In genomic region chr1:179548666-179549367, GRCh38 we compare ENCODE assay signal across 38 cellular contexts. TPM values are rescaled to one million over a fixed set of nuclear protein-coding genes. Genes with fewer than 3 reads are reported as not detected.
"Had no signal": no experiment of that assay in that cellular context is flagged by ENCODE, and none has a peak within 500 bp of the region (broad histone marks: within the 10 kb centered on the region; RNA-seq: fewer than 3 reads in every experiment).

No MANE protein-coding gene starts in this region.

- H3K27ac ChIP-seq: adrenal gland, body of pancreas, brain microvascular endothelial cell, breast epithelium had no signal

- H3K4me3 Mint-ChIP-seq: activated B cell treated with CpG ODN at 0.5 μM for 24 hours; activated CD4-positive, alpha-beta memory T cell treated with anti-CD3 and anti-CD28 coated beads for 36 hours; activated CD4-positive, alpha-beta T cell treated with anti-CD3 and anti-CD28 coated beads, Interleukin-2, amount 10 ng/mL, durations not matched to agents 24 days and 14 days; activated CD8-positive, alpha-beta T cell treated with anti-CD3 and anti-CD28 coated beads for 36 hours; activated naive CD4-positive, alpha-beta T cell treated with anti-CD3 and anti-CD28 coated beads for 36 hours; activated naive CD8-positive, alpha-beta T cell treated with anti-CD3 and anti-CD28 coated beads for 36 hours; activated T-cell treated with anti-CD3 and anti-CD28 coated beads, Interleukin-2, amount 50 U/mL, for 4 hours; activated T-cell treated with anti-CD3 and anti-CD28 coated beads, Interleukin-2, amount 50 U/mL, for 72 hours; activated T-helper 1 cell treated with anti-CD3 and anti-CD28 coated beads, Interleukin-12 subunit alpha, Interleukin-12 subunit beta, Interleukin-2, Interleukin-4 antibody, amounts not matched to agents 30 ng/mL and 10 ng/mL and 1 ng/mL, durations not matched to agents 14 hours and 24 hours and 36 hours; activated T-helper 17 cell treated with anti-CD3 and anti-CD28 coated beads, Interleukin-2, amount 50 U/mL, for 72 hours; T-helper 1 cell treated with Interleukin-12 subunit alpha and Interleukin-12 subunit beta and Interleukin-4 antibody, amounts not matched to agents 30 μg/mL and 1 μg/mL, for 36 hours; T-helper 2 cell treated with Interferon-gamma antibody and Interleukin-4, amounts not matched to agents 5 μg/mL and 100 μg/mL, for 36 hours had no signal

- DNase-seq: activated B cell treated with CpG ODN at 0.5 μM for 24 hours; activated CD4-positive, alpha-beta memory T cell treated with anti-CD3 and anti-CD28 coated beads for 36 hours; activated CD4-positive, alpha-beta T cell treated with anti-CD3 and anti-CD28 coated beads for 4 hours; activated CD4-positive, alpha-beta T cell treated with anti-CD3 and anti-CD28 coated beads, Interleukin-2, amount 10 ng/mL, durations not matched to agents 24 days and 14 days; activated CD4-positive, alpha-beta T cell treated with anti-CD3 and anti-CD28 coated beads, Interleukin-2, amount 50 U/mL, for 1 hour; activated CD4-positive, alpha-beta T cell treated with anti-CD3 and anti-CD28 coated beads, Interleukin-2, amount 50 U/mL, for 4 hours; activated CD4-positive, CD25-positive, alpha-beta regulatory T cell treated with anti-CD3 and anti-CD28 coated beads, Interleukin-2, amount 50 U/mL, for 72 hours; activated CD8-positive, alpha-beta memory T cell treated with anti-CD3 and anti-CD28 coated beads, Interleukin-2, amount 50 U/mL, for 4 hours; activated CD8-positive, alpha-beta T cell treated with anti-CD3 and anti-CD28 coated beads for 36 hours; activated effector memory CD4-positive, alpha-beta T cell treated with anti-CD3 and anti-CD28 coated beads, Interleukin-2, amount 50 U/mL, for 16 hours; activated gamma-delta T cell treated with Interleukin-2 at 50 U/mL for 16 hours; activated naive CD4-positive, alpha-beta T cell; activated naive CD4-positive, alpha-beta T cell treated with anti-CD3 and anti-CD28 coated beads for 36 hours; activated naive CD4-positive, alpha-beta T cell treated with anti-CD3 and anti-CD28 coated beads, Interleukin-2, amount 50 U/mL, for 16 hours; activated naive CD8-positive, alpha-beta T cell treated with anti-CD3 and anti-CD28 coated beads for 36 hours; activated T-cell treated with anti-CD3 and anti-CD28 coated beads for 4 hours; activated T-cell treated with anti-CD3 and anti-CD28 coated beads, Interleukin-2, amount 50 U/mL, for 1 hour; activated T-cell treated with anti-CD3 and anti-CD28 coated beads, Interleukin-2, amount 50 U/mL, for 4 hours; activated T-cell treated with anti-CD3 and anti-CD28 coated beads, Interleukin-2, amount 50 U/mL, for 72 hours; adrenal gland; amniotic stem cell; aorta; body of pancreas; brain microvascular endothelial cell; central memory CD4-positive, alpha-beta T cell; T-helper 1 cell; T-helper 2 cell; T-helper 9 cell had no signal

- H3K27ac Mint-ChIP-seq: activated B cell treated with CpG ODN at 0.5 μM for 24 hours; activated CD4-positive, alpha-beta memory T cell treated with anti-CD3 and anti-CD28 coated beads for 36 hours; activated CD4-positive, alpha-beta T cell treated with anti-CD3 and anti-CD28 coated beads, Interleukin-2, amount 10 ng/mL, durations not matched to agents 24 days and 14 days; activated CD8-positive, alpha-beta T cell treated with anti-CD3 and anti-CD28 coated beads for 36 hours; activated naive CD4-positive, alpha-beta T cell treated with anti-CD3 and anti-CD28 coated beads for 36 hours; activated naive CD4-positive, alpha-beta T cell treated with anti-CD3 and anti-CD28 coated beads, Interleukin-2, amount 50 U/mL, for 72 hours; activated naive CD8-positive, alpha-beta T cell treated with anti-CD3 and anti-CD28 coated beads for 36 hours; activated T-cell treated with anti-CD3 and anti-CD28 coated beads, Interleukin-2, amount 50 U/mL, for 72 hours; activated T-helper 1 cell treated with anti-CD3 and anti-CD28 coated beads, Interleukin-12 subunit alpha, Interleukin-12 subunit beta, Interleukin-2, Interleukin-4 antibody, amounts not matched to agents 30 ng/mL and 10 ng/mL and 1 ng/mL, durations not matched to agents 14 hours and 24 hours and 36 hours; activated T-helper 17 cell treated with anti-CD3 and anti-CD28 coated beads, Interleukin-2, amount 50 U/mL, for 72 hours; T-helper 1 cell treated with Interleukin-12 subunit alpha and Interleukin-12 subunit beta and Interleukin-4 antibody, amounts not matched to agents 30 μg/mL and 1 μg/mL, for 36 hours; T-helper 2 cell treated with Interferon-gamma antibody and Interleukin-4, amounts not matched to agents 5 μg/mL and 100 μg/mL, for 36 hours had no signal

- H3K27me3 Mint-ChIP-seq: activated CD4-positive, alpha-beta memory T cell treated with anti-CD3 and anti-CD28 coated beads for 36 hours; activated CD4-positive, alpha-beta T cell treated with anti-CD3 and anti-CD28 coated beads, Interleukin-2, amount 10 ng/mL, durations not matched to agents 24 days and 14 days had no signal

- H3K9me3 Mint-ChIP-seq: activated B cell treated with CpG ODN at 0.5 μM for 24 hours; activated CD4-positive, alpha-beta memory T cell treated with anti-CD3 and anti-CD28 coated beads for 36 hours; activated CD4-positive, alpha-beta T cell treated with anti-CD3 and anti-CD28 coated beads, Interleukin-2, amount 10 ng/mL, durations not matched to agents 24 days and 14 days; activated CD8-positive, alpha-beta T cell treated with anti-CD3 and anti-CD28 coated beads for 36 hours; activated naive CD4-positive, alpha-beta T cell treated with anti-CD3 and anti-CD28 coated beads for 36 hours; activated naive CD4-positive, alpha-beta T cell treated with anti-CD3 and anti-CD28 coated beads, Interleukin-2, amount 50 U/mL, for 72 hours; activated naive CD8-positive, alpha-beta T cell treated with anti-CD3 and anti-CD28 coated beads for 36 hours; activated T-cell treated with anti-CD3 and anti-CD28 coated beads, Interleukin-2, amount 50 U/mL, for 4 hours; activated T-cell treated with anti-CD3 and anti-CD28 coated beads, Interleukin-2, amount 50 U/mL, for 72 hours; activated T-helper 1 cell treated with anti-CD3 and anti-CD28 coated beads, Interleukin-12 subunit alpha, Interleukin-12 subunit beta, Interleukin-2, Interleukin-4 antibody, amounts not matched to agents 30 ng/mL and 10 ng/mL and 1 ng/mL, durations not matched to agents 14 hours and 24 hours and 36 hours; activated T-helper 17 cell treated with anti-CD3 and anti-CD28 coated beads, Interleukin-2, amount 50 U/mL, for 72 hours; T-helper 1 cell treated with Interleukin-12 subunit alpha and Interleukin-12 subunit beta and Interleukin-4 antibody, amounts not matched to agents 30 μg/mL and 1 μg/mL, for 36 hours; T-helper 2 cell treated with Interferon-gamma antibody and Interleukin-4, amounts not matched to agents 5 μg/mL and 100 μg/mL, for 36 hours had no signal

- H3K36me3 Mint-ChIP-seq: activated CD4-positive, alpha-beta memory T cell treated with anti-CD3 and anti-CD28 coated beads for 36 hours; activated naive CD4-positive, alpha-beta T cell treated with anti-CD3 and anti-CD28 coated beads, Interleukin-2, amount 50 U/mL, for 72 hours; activated naive CD8-positive, alpha-beta T cell treated with anti-CD3 and anti-CD28 coated beads for 36 hours had no signal

- H3K4me1 Mint-ChIP-seq: activated B cell treated with CpG ODN at 0.5 μM for 24 hours; activated CD4-positive, alpha-beta T cell treated with anti-CD3 and anti-CD28 coated beads, Interleukin-2, amount 10 ng/mL, durations not matched to agents 24 days and 14 days; activated naive CD8-positive, alpha-beta T cell treated with anti-CD3 and anti-CD28 coated beads for 36 hours; activated T-helper 17 cell treated with anti-CD3 and anti-CD28 coated beads, Interleukin-2, amount 50 U/mL, for 72 hours had no signal

- ATAC-seq: activated CD8-positive, alpha-beta T cell treated with anti-CD3 and anti-CD28 coated beads for 36 hours; activated naive CD4-positive, alpha-beta T cell treated with anti-CD3 and anti-CD28 coated beads, Interleukin-2, amount 50 U/mL, for 72 hours; activated T-cell treated with anti-CD3 and anti-CD28 coated beads, Interleukin-2, amount 50 U/mL, for 4 hours; activated T-cell treated with anti-CD3 and anti-CD28 coated beads, Interleukin-2, amount 50 U/mL, for 72 hours; activated T-helper 17 cell treated with anti-CD3 and anti-CD28 coated beads, Interleukin-2, amount 50 U/mL, for 72 hours; body of pancreas had no signal

RNA-seq across cellular contexts. Expression of gene NPHS2, which starts 26.9 kb away (rescaled TPM):
- total RNA-seq: activated B cell treated with CpG ODN at 0.5 μM for 24 hours; activated CD4-positive, alpha-beta memory T cell treated with anti-CD3 and anti-CD28 coated beads for 36 hours; activated CD4-positive, alpha-beta T cell treated with anti-CD3 and anti-CD28 coated beads, Interleukin-2, amount 10 ng/mL, durations not matched to agents 24 days and 14 days; activated CD8-positive, alpha-beta memory T cell treated with anti-CD3 and anti-CD28 coated beads for 36 hours; activated CD8-positive, alpha-beta T cell treated with anti-CD3 and anti-CD28 coated beads for 36 hours; activated naive CD4-positive, alpha-beta T cell treated with anti-CD3 and anti-CD28 coated beads for 36 hours; activated naive CD4-positive, alpha-beta T cell treated with anti-CD3 and anti-CD28 coated beads, Interleukin-2, amount 50 U/mL, for 72 hours; activated naive CD8-positive, alpha-beta T cell treated with anti-CD3 and anti-CD28 coated beads for 36 hours; activated T-cell treated with anti-CD3 and anti-CD28 coated beads, Interleukin-2, amount 50 U/mL, for 4 hours; activated T-cell treated with anti-CD3 and anti-CD28 coated beads, Interleukin-2, amount 50 U/mL, for 72 hours; activated T-helper 1 cell treated with anti-CD3 and anti-CD28 coated beads, Interleukin-12 subunit alpha, Interleukin-12 subunit beta, Interleukin-2, Interleukin-4 antibody, amounts not matched to agents 30 ng/mL and 10 ng/mL and 1 ng/mL, durations not matched to agents 14 hours and 24 hours and 36 hours; activated T-helper 17 cell treated with anti-CD3 and anti-CD28 coated beads, Interleukin-2, amount 50 U/mL, for 72 hours; adrenal gland; aorta; astrocyte; body of pancreas; breast epithelium; cardiac septum; cerebellum had no signal

RNA-seq across cellular contexts. Expression of gene TDRD5, which starts 42.8 kb away (rescaled TPM):
- total RNA-seq: activated B cell treated with CpG ODN at 0.5 μM for 24 hours; activated CD4-positive, alpha-beta memory T cell treated with anti-CD3 and anti-CD28 coated beads for 36 hours; activated CD4-positive, alpha-beta T cell treated with anti-CD3 and anti-CD28 coated beads, Interleukin-2, amount 10 ng/mL, durations not matched to agents 24 days and 14 days; activated CD8-positive, alpha-beta memory T cell treated with anti-CD3 and anti-CD28 coated beads for 36 hours; activated CD8-positive, alpha-beta T cell treated with anti-CD3 and anti-CD28 coated beads for 36 hours; activated naive CD4-positive, alpha-beta T cell treated with anti-CD3 and anti-CD28 coated beads for 36 hours; activated naive CD4-positive, alpha-beta T cell treated with anti-CD3 and anti-CD28 coated beads, Interleukin-2, amount 50 U/mL, for 72 hours; activated naive CD8-positive, alpha-beta T cell treated with anti-CD3 and anti-CD28 coated beads for 36 hours; activated T-cell treated with anti-CD3 and anti-CD28 coated beads, Interleukin-2, amount 50 U/mL, for 4 hours; activated T-cell treated with anti-CD3 and anti-CD28 coated beads, Interleukin-2, amount 50 U/mL, for 72 hours; activated T-helper 1 cell treated with anti-CD3 and anti-CD28 coated beads, Interleukin-12 subunit alpha, Interleukin-12 subunit beta, Interleukin-2, Interleukin-4 antibody, amounts not matched to agents 30 ng/mL and 10 ng/mL and 1 ng/mL, durations not matched to agents 14 hours and 24 hours and 36 hours; activated T-helper 17 cell treated with anti-CD3 and anti-CD28 coated beads, Interleukin-2, amount 50 U/mL, for 72 hours; astrocyte; body of pancreas; cardiac septum had no signal
